ENCODE assay signal across 8 cellular contexts in genomic region chr7:43784030-43785001, GRCh38. TPM values are rescaled to one million over a fixed set of nuclear protein-coding genes. Genes with fewer than 3 reads are reported as not detected.
DNase-seq lines count a peak whose midpoint lies in the region; ATAC-seq and TF ChIP-seq lines count a peak whose summit lies in the region.

No MANE protein-coding gene starts in this region.

- no peak overlapping the region for H3K18ac ChIP-seq in trophoblast cell (ENCODE audit: low read length)

- H3K79me2 ChIP-seq in SK-N-SH (ENCODE audit: insufficient read depth) (peaks cover 4% of the 10 kb centered on the region; the same call in 1 of the 2 replicates), trophoblast cell (ENCODE audit: control insufficient read depth, insufficient read depth, low read length, poor library complexity) (no peaks in the 10 kb centered on the region)

- no peaks in the 10 kb centered on the region for H3K9me2 ChIP-seq in SK-N-SH

- H4K8ac ChIP-seq in trophoblast cell (ENCODE audit: low read depth, low read length): peak overlapping the region; percentile 32

- TF ChIP-seq RAD21 in SK-N-SH (IDR thresholded peaks at IDR 0.05; ENCODE audit: low read length): no peak

- H3K9me3 ChIP-seq in SK-N-SH (no peaks in the 10 kb centered on the region), trophoblast cell (ENCODE audit: insufficient read depth, low read depth, low read length) (no peaks in the 10 kb centered on the region)

- no peak for DNase-seq in SK-N-SH
- peak; percentile 22 to 27 for DNase-seq in trophoblast cell
- no peak for DNase-seq in NCI-H1694 treated with DMSO at 0.1 percent for 48 hours (lab: John Stamatoyannopoulos, UW)
- no peak for DNase-seq in LoVo (ENCODE audit: low spot score)
- DNase-seq in activated gamma-delta T cell (lab: John Stamatoyannopoulos, UW): no peak
- no peak for DNase-seq in A172 (ENCODE audit: low spot score)

- H3K4me3 ChIP-seq in SK-N-SH (ENCODE audit: low read depth in 2 of 2, low read length in 1 of 2) (no peak overlapping the region), trophoblast cell (ENCODE audit: low read depth, low read length) (no peak overlapping the region)

- H3K4me1 ChIP-seq in SK-N-SH (ENCODE audit: control insufficient read depth in 1 of 2, insufficient read depth in 2 of 2, low read depth in 1 of 2, low read length in 1 of 2) (peaks cover 8 to 19% of the 10 kb centered on the region in 2 experiments), trophoblast cell (ENCODE audit: control insufficient read depth in 1 of 2, insufficient read depth in 2 of 2, low read length in 2 of 2) (peaks cover 11 to 12% of the 10 kb centered on the region in 2 experiments)

- H3K9ac ChIP-seq in SK-N-SH (no peak overlapping the region; the same call in 1 of the 2 replicates), trophoblast cell (ENCODE audit: low read length) (no peak overlapping the region)

- no peak overlapping the region for H2BK120ac ChIP-seq in trophoblast cell (ENCODE audit: insufficient read depth, low read length, poor library complexity)

- H2BK5ac ChIP-seq in trophoblast cell (ENCODE audit: low read depth, low read length, poor library complexity): peak overlapping the region; percentile 12

- POLR2A ChIA-PET in SK-N-SH (lab: Yijun Ruan, JAX): no interaction called here

- H3K4me2 ChIP-seq in SK-N-SH (peak overlapping the region; percentile 51; the same call in 1 of the 2 replicates), trophoblast cell (ENCODE audit: low read length) (no peak overlapping the region)

- CTCF ChIA-PET in SK-N-SH (lab: Yijun Ruan, JAX): interaction anchor here (0.6 to 1.8 kb wide), 6 partner anchors 21 to 84 kb away, joined by 3 to 6 read pairs (median 4); no protein-coding TSS in a partner anchor

- H2AFZ ChIP-seq in SK-N-SH (ENCODE audit: low read depth) (no peak overlapping the region), trophoblast cell (ENCODE audit: insufficient read depth, low read length, poor library complexity) (no peak overlapping the region)

- H3K23ac ChIP-seq in trophoblast cell (ENCODE audit: low read length): no peak overlapping the region

- no peak overlapping the region for H3K4ac ChIP-seq in trophoblast cell (ENCODE audit: low read depth, low read length)

- H4K12ac ChIP-seq in trophoblast cell (ENCODE audit: low read depth, low read length): no peak overlapping the region

- TF ChIP-seq CTCF in SK-N-SH (IDR thresholded peaks at IDR 0.05): no peak

- no peak overlapping the region for H3K14ac ChIP-seq in trophoblast cell (ENCODE audit: low read length)

- peak overlapping the region; percentile 48 for H4K91ac ChIP-seq in trophoblast cell (ENCODE audit: low read depth, low read length)

- no peaks in the 10 kb centered on the region for H3K27me3 ChIP-seq in SK-N-SH (ENCODE audit: insufficient read depth)
- H3K27me3 ChIP-seq in trophoblast cell (ENCODE audit: insufficient read depth, low read length): no peaks in the 10 kb centered on the region

- H3K36me3 ChIP-seq in SK-N-SH (replicated peaks in 1 of 2; ENCODE audit: control insufficient read depth in 1 of 2, insufficient read depth in 2 of 2, low read length in 1 of 2) (peaks cover 11 to 13% of the 10 kb centered on the region in 2 experiments), trophoblast cell (ENCODE audit: control insufficient read depth in 1 of 2, insufficient read depth in 2 of 2, low read length in 2 of 2) (no peaks in the 10 kb centered on the region)

- no peaks in the 10 kb centered on the region for H4K20me1 ChIP-seq in SK-N-SH (ENCODE audit: insufficient read depth)

- 97% methylated on average over 13 of the region's 13 CpGs for WGBS in SK-N-SH (ENCODE audit: low lambda C conversion rate)
- WGBS in trophoblast cell (ENCODE audit: extremely low coverage, insufficient coverage, insufficient read length): no CpG with 5 or more reads among the region's 13 CpGs

- TF ChIP-seq EP300 in SK-N-SH (IDR thresholded peaks at IDR 0.05; ENCODE audit: borderline replicate concordance in 1 of 2, low read depth in 1 of 2, low read length in 1 of 2): no peak

- peaks cover 4% of the 10 kb centered on the region for H3K79me1 ChIP-seq in trophoblast cell (ENCODE audit: low read length)

- H3K27ac ChIP-seq in SK-N-SH (ENCODE audit: low read depth in 2 of 2, low read length in 1 of 2) (peak overlapping the region; percentile 67 to 77; a peak in 3 of 4 replicates), trophoblast cell (ENCODE audit: low read depth, low read length) (peak overlapping the region; percentile 55)

- peaks cover 30% of the 10 kb centered on the region for H3F3A ChIP-seq in SK-N-SH (replicated peaks; ENCODE audit: insufficient read depth)

- peak; percentile 99 for ATAC-seq in GM18907 (IDR thresholded peaks at IDR 0.05; ENCODE audit: unreplicated experiment)
- ATAC-seq in HG02588 (IDR thresholded peaks at IDR 0.05; ENCODE audit: unreplicated experiment): peak; percentile 95

- H2AK5ac ChIP-seq in trophoblast cell (ENCODE audit: low read length): no peak overlapping the region

- H2BK12ac ChIP-seq in trophoblast cell (ENCODE audit: low read length): peak overlapping the region; percentile 51

TF ChIP-seq in SK-N-SH, 30 proteins besides CTCF, POLR2A, EP300 and RAD21:
- TF ChIP-seq NFIC (IDR thresholded peaks at IDR 0.05; ENCODE audit: borderline replicate concordance) (no peak), YY1 (IDR thresholded peaks at IDR 0.05; ENCODE audit: low read depth) (no peak), SMC3 (IDR thresholded peaks at IDR 0.05; ENCODE audit: low read depth, low read length) (no peak), TEAD4 (IDR thresholded peaks at IDR 0.05; ENCODE audit: borderline replicate concordance, insufficient read depth) (no peak), ZBTB33 (IDR thresholded peaks at IDR 0.05; ENCODE audit: borderline replicate concordance, low read depth) (no peak), GABPA (IDR thresholded peaks at IDR 0.05; ENCODE audit: low read depth) (no peak), PBX3 (IDR thresholded peaks at IDR 0.05) (no peak), TCF12 (IDR thresholded peaks at IDR 0.05) (no peak), JUND (IDR thresholded peaks at IDR 0.05) (no peak), FOSL2 (IDR thresholded peaks at IDR 0.05; ENCODE audit: borderline replicate concordance, low read depth) (no peak), MXI1 (IDR thresholded peaks at IDR 0.05; ENCODE audit: low read depth, low read length) (no peak), POLR2AphosphoS5 (IDR thresholded peaks at IDR 0.05; ENCODE audit: low read depth, low read length) (no peak), MEF2A (IDR thresholded peaks at IDR 0.05; ENCODE audit: borderline replicate concordance, low read depth) (no peak), MAX (IDR thresholded peaks at IDR 0.05; ENCODE audit: low read depth) (no peak), RFX5 (IDR thresholded peaks at IDR 0.05; ENCODE audit: low read length) (no peak), NRF1 (IDR thresholded peaks at IDR 0.05; ENCODE audit: low read depth, low read length) (no peak)
TF ChIP-seq in SK-N-SH: peak in this region for 0.

RNA-seq across cellular contexts. Expression of gene BLVRA, which starts 25.8 kb away (rescaled TPM):
- 111 and 123 TPM in 2 replicates for polyA plus RNA-seq in SK-N-SH (2012; rRNA removed)
- 139 and 156 TPM in 2 replicates for polyA plus RNA-seq in SK-N-SH (2012; cell fraction: cytosol; rRNA removed)
- 51.7 and 55.2 TPM in 2 replicates for polyA plus RNA-seq in SK-N-SH (2012; cell fraction: nucleus; rRNA removed)
- polyA plus RNA-seq in trophoblast cell (2013): 3.4 and 4.0 TPM in 2 replicates
- total RNA-seq in A172 (2014; rRNA removed; shearing (Covaris generic)): 129 and 138 TPM in 2 replicates

RNA-seq across cellular contexts. Expression of gene COA1, which starts 55.0 kb away (rescaled TPM):
- 42.8 and 66.3 TPM in 2 replicates for polyA plus RNA-seq in SK-N-SH (2012; rRNA removed)
- polyA plus RNA-seq in SK-N-SH (2012; cell fraction: cytosol; rRNA removed): 56.6 and 60.1 TPM in 2 replicates
- 90.7 and 145 TPM in 2 replicates for polyA plus RNA-seq in SK-N-SH (2012; cell fraction: nucleus; rRNA removed)
- polyA plus RNA-seq in trophoblast cell (2013): 53.7 and 54.7 TPM in 2 replicates
- 87.5 and 154 TPM in 2 replicates for total RNA-seq in A172 (2014; rRNA removed; shearing (Covaris generic))

Comparison
In these comparisons a context has a peak if more than half of its experiments do, and no peak if none do; other contexts are left out.
1. DNase-seq: peak in trophoblast cell (2 of 2); none in SK-N-SH (single experiment), NCI-H1694 treated with DMSO at 0.1 percent for 48 hours (single experiment), LoVo (single experiment), activated gamma-delta T cell (single experiment) and A172 (single experiment).